1 cellular context compared by ENCODE assay signal in the genomic region with DNA sequence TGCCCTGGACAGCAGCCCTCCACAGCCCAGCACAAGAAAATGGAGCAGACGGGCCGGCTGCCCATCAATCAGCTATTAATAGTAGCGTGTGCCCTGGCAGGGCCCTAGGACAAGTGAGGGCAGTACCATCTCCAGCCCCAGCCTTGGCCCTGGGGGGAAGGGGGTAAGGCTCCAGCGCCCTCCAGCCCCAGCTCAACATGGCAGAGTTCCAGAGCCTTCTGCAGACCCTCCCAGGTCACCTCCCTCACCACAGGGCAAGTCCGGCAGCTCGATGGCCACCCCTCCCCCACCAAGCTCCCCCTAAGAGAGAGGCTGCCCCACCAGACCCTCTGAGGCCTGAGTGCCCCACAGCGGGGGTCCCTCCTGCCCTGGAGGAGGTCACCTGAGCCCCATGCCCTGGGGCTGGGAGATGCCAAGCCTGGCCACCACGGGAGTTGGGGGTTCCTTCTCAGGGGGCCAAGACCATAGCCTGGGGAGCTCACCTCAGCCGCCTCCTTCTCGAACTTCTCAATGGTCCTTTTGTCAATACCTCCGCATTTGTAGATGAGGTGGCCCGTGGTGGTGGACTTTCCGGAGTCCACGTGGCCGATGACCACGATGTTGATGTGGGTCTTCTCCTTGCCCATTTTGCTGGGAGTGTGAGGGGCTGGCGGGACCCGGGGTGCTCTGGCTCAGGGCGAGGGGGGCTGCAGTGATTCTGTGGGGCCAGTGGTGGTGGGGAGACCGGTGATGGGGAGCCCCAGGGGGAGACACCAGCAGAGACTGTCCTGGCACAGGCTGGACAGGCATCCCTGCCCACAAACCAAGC.
TF ChIP-seq lines count a peak whose summit lies in the region.

No MANE protein-coding gene starts in this region.

TF ChIP-seq in H1, 55 proteins besides CTCF, POLR2A, EP300 and RAD21:
- TF ChIP-seq EZH2 (IDR thresholded peaks at IDR 0.05; ENCODE audit: low read depth, low read length, severe bottlenecking) (peak; percentile 1), CBX8 (IDR thresholded peaks at IDR 0.05; ENCODE audit: borderline replicate concordance, low read depth, low read length) (no peak)
